ENCODE assay signal across 18 cellular contexts in the genomic region with DNA sequence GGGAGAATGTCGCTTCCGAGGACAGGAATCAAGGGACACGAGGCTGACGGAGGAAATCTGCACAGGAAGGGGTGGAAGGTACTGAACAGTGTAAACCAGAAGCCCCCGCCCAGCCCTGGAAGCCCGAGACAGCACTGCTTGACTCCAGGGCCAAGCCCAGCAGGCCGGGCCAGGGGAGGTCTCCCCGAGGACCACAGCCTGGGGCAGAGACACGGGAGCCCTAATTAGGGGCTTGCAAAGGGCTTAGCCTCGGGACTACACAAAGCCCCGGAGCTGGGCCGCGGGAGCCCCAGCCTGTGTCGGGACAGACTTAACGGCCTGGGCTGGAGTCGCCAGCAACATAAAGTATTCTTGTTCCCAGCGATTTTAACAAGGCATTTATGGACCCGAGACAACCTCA. TPM values are rescaled to one million over a fixed set of nuclear protein-coding genes. Genes with fewer than 3 reads are reported as not detected.
A peak's percentile ranks its signal among the peaks of the same experiment; 100 is the strongest.
DNase-seq lines count a peak whose midpoint lies in the region; ATAC-seq and TF ChIP-seq lines count a peak whose summit lies in the region.
"Had no signal": no experiment of that assay in that cellular context is flagged by ENCODE, and none has a peak within 500 bp of the region (broad histone marks: within the 10 kb centered on the region; RNA-seq: fewer than 3 reads in every experiment).

No MANE protein-coding gene starts in this region.

- H3K9ac ChIP-seq in BLaER1 = peak overlapping the region; percentile 70

- H3K27me3 ChIP-seq in BLaER1 = no peaks in the 10 kb centered on the region
- no peaks in the 10 kb centered on the region for H3K27me3 ChIP-seq in lower lobe of right lung (ENCODE audit: low read depth)

- ATAC-seq in lower lobe of right lung = no peak
- no peak for ATAC-seq in HG03460 (IDR thresholded peaks at IDR 0.05; ENCODE audit: unreplicated experiment)
- ATAC-seq: CD8-positive, alpha-beta T cell; K562 had no signal

- intact Hi-C loops in lower lobe of right lung (cut with DNase I) (no loop called here), posterior vena cava (cut with DNase I) (no loop called here)

- H3K4me3 ChIP-seq in BLaER1 = peak overlapping the region; percentile 42; the same call in 1 of the 2 replicates
- H3K4me3 ChIP-seq in HEK293 (ENCODE audit: low read depth, low read length) = no peak overlapping the region
- no peak overlapping the region for H3K4me3 ChIP-seq in lower lobe of right lung
- H3K4me3 ChIP-seq: HAP-1, K562 had no signal

- H3K36me3 ChIP-seq in BLaER1 (no peaks in the 10 kb centered on the region), HEK293 (ENCODE audit: control insufficient read depth in 2 of 2, insufficient read depth in 1 of 2, low read length in 2 of 2) (no peaks in the 10 kb centered on the region), lower lobe of right lung (no peaks in the 10 kb centered on the region)
- H3K36me3 ChIP-seq: HAP-1 had no signal

- CTCF ChIA-PET in HEK293 (lab: Yijun Ruan, JAX) = no interaction called here

- peak; percentile 42 for DNase-seq in lower lobe of right lung
- peak; percentile 74 for DNase-seq in posterior vena cava (ENCODE audit: low spot score)
- DNase-seq in stimulated activated CD8-positive, alpha-beta memory T cell treated with anti-CD3 and anti-CD28 coated beads, Interleukin-4, amount 100 ng/mL, for 48 hours = no peak
- no peak for DNase-seq in DMS153 (lab: John Stamatoyannopoulos, UW)
- DNase-seq: 8988T; CD8-positive, alpha-beta T cell; COR-L47; DND-41; GDM1; GOT3; HFFc6 had no signal

- H3K27ac ChIP-seq in BLaER1 (peak overlapping the region; percentile 90), HEK293 (ENCODE audit: extremely low read depth, low read depth, low read length) (no peak overlapping the region), lower lobe of right lung (no peak overlapping the region)
- H3K27ac ChIP-seq: C4-2B, HL-60 had no signal

- POLR2A ChIA-PET in HEK293 (lab: Yijun Ruan, JAX) = no interaction called here

- H3K9me3 ChIP-seq in BLaER1 (peaks cover 15% of the 10 kb centered on the region), HEK293 (ENCODE audit: control insufficient read depth, insufficient read depth, low read depth, low read length) (no peaks in the 10 kb centered on the region), lower lobe of right lung (no peaks in the 10 kb centered on the region)
- H3K9me3 ChIP-seq: HAP-1 had no signal

- TF ChIP-seq CTCF in HEK293 (tag by site-specific recombination; IDR thresholded peaks at IDR 0.05) (no peak), lower lobe of right lung (IDR thresholded peaks at IDR 0.05) (no peak)

- peak overlapping the region; percentile 96 for H3K4me2 ChIP-seq in BLaER1

- H4K20me1 ChIP-seq in BLaER1 = no peaks in the 10 kb centered on the region

- H3K4me1 ChIP-seq in BLaER1 (peaks cover 76% of the 10 kb centered on the region), HEK293 (ENCODE audit: control insufficient read depth, insufficient read depth, low read length) (no peaks in the 10 kb centered on the region), lower lobe of right lung (no peaks in the 10 kb centered on the region)
- H3K4me1 ChIP-seq: HAP-1 had no signal

TF ChIP-seq in HEK293, 187 proteins besides CTCF, POLR2A, EP300 and RAD21:
- TF ChIP-seq ZNF148 (tag by site-specific recombination; IDR thresholded peaks at IDR 0.05; ENCODE audit: borderline replicate concordance) (no peak), ZIC2 (tag by site-specific recombination; IDR thresholded peaks at IDR 0.05) (0 out of 2 replicates have a peak, but pooled peaks have one; percentile 13)

RNA-seq across cellular contexts. Expression of gene OAT, which starts 50.8 kb away (rescaled TPM):
- 54.2 TPM for total RNA-seq in lower lobe of right lung
- total RNA-seq in posterior vena cava = 100 to 1,000 TPM in 1 of 2 donors, 10 to 100 TPM in 1; 89.5 to 113 TPM

Comparison
In these comparisons a context has a peak if more than half of its experiments do, and no peak if none do; other contexts are left out.
1. DNase-seq: peak in lower lobe of right lung (single experiment) and posterior vena cava (single experiment); none in stimulated activated CD8-positive, alpha-beta memory T cell treated with anti-CD3 and anti-CD28 coated beads, Interleukin-4, amount 100 ng/mL, for 48 hours (single experiment) and DMS153 (single experiment).